In genomic region chr2:59449264-59449663, GRCh38 we compare ENCODE assay signal across 16 cellular contexts.
DNase-seq lines count a peak whose midpoint lies in the region; ATAC-seq, FAIRE-seq and TF ChIP-seq lines count a peak whose summit lies in the region.
"Had no signal": no experiment of that assay in that cellular context is flagged by ENCODE, and none has a peak within 500 bp of the region (broad histone marks: within the 10 kb centered on the region; RNA-seq: fewer than 3 reads in every experiment).

No MANE protein-coding gene starts in this region.

- H3K4me3 Mint-ChIP-seq in activated CD8-positive, alpha-beta T cell treated with anti-CD3 and anti-CD28 coated beads for 36 hours = no peak overlapping the region
- H3K4me3 Mint-ChIP-seq: naive thymus-derived CD8-positive, alpha-beta T cell; stimulated activated naive CD8-positive, alpha-beta T cell treated with anti-CD3 and anti-CD28 coated beads, Interleukin-15, Interleukin-2, amounts not matched to agents 100 ng/mL and 50 ng/mL, for 24 hours had no signal

- TF ChIP-seq CTCF in C4-2B (conservative IDR thresholded peaks at IDR 0.05) (peak; percentile 30), keratinocyte (optimal IDR thresholded peaks at IDR 0.05 in 1 of 3, IDR thresholded peaks at IDR 0.05 in 1 of 3, conservative IDR thresholded peaks at IDR 0.05 in 1 of 3; ENCODE audit: extremely low read depth in 1 of 3, insufficient read depth in 2 of 3, low read length in 3 of 3) (peak in 2 of 3 experiments; percentile 11 to 43)
- TF ChIP-seq CTCF in activated CD8-positive, alpha-beta T cell treated with anti-CD3 and anti-CD28 coated beads for 36 hours (IDR thresholded peaks at IDR 0.05) = no peak

- H3K9me3 ChIP-seq in keratinocyte (ENCODE audit: control insufficient read depth, low read depth, low read length) = no peaks in the 10 kb centered on the region
- H3K9me3 ChIP-seq: adrenal gland, HAP-1, right atrium auricular region had no signal

- in situ Hi-C loops in SK-MEL-5 (cut with HindIII; ENCODE audit: low pct_unique_long_range_greater_than_20kb, low sequenced_read_pairs) = no loop called here

- peaks cover 7% of the 10 kb centered on the region for H3K27me3 ChIP-seq in keratinocyte (ENCODE audit: control insufficient read depth, extremely low read depth, insufficient read depth, low read length)
- H3K27me3 ChIP-seq: adrenal gland, right atrium auricular region had no signal

- H3K27ac ChIP-seq in C4-2B (no peak overlapping the region), keratinocyte (ENCODE audit: control insufficient read depth, insufficient read depth, low read length) (no peak overlapping the region), caudate nucleus (ENCODE audit: low read depth, low read length) (no peak overlapping the region)
- H3K27ac ChIP-seq: adrenal gland, right atrium auricular region had no signal

- H3K27ac Mint-ChIP-seq in activated CD8-positive, alpha-beta T cell treated with anti-CD3 and anti-CD28 coated beads for 36 hours = no peak overlapping the region
- H3K27ac Mint-ChIP-seq: stimulated activated naive CD8-positive, alpha-beta T cell treated with anti-CD3 and anti-CD28 coated beads, Interleukin-15, Interleukin-2, amounts not matched to agents 100 ng/mL and 50 ng/mL, for 24 hours had no signal

- H3K4me3 ChIP-seq in keratinocyte (ENCODE audit: control insufficient read depth in 2 of 3, extremely low read depth in 1 of 3, insufficient read depth in 2 of 3, low read depth in 1 of 3, low read length in 3 of 3) = no peak overlapping the region
- H3K4me3 ChIP-seq: adrenal gland, HAP-1, right atrium auricular region had no signal

- CTCF ChIA-PET in activated CD8-positive, alpha-beta T cell treated with anti-CD3 and anti-CD28 coated beads for 36 hours (lab: Charles Lee) = interaction anchor here (0.9 kb wide), 1 partner anchor 18 kb away, joined by 3 read pairs; no protein-coding TSS in a partner anchor

- H3K79me2 ChIP-seq in keratinocyte (ENCODE audit: control insufficient read depth, insufficient read depth, low read length) = no peaks in the 10 kb centered on the region

- no peaks in the 10 kb centered on the region for H3K27me3 Mint-ChIP-seq in activated CD8-positive, alpha-beta T cell treated with anti-CD3 and anti-CD28 coated beads for 36 hours
- H3K27me3 Mint-ChIP-seq: stimulated activated naive CD8-positive, alpha-beta T cell treated with anti-CD3 and anti-CD28 coated beads, Interleukin-15, Interleukin-2, amounts not matched to agents 100 ng/mL and 50 ng/mL, for 24 hours had no signal

- intact Hi-C loops in activated CD8-positive, alpha-beta T cell treated with anti-CD3 and anti-CD28 coated beads for 36 hours (cut with micrococcal nuclease) = no loop called here

- H3K9ac ChIP-seq in keratinocyte (ENCODE audit: control insufficient read depth, extremely low read depth, insufficient read depth, low read length) = no peak overlapping the region

- no peaks in the 10 kb centered on the region for H3K36me3 ChIP-seq in keratinocyte (ENCODE audit: control insufficient read depth in 2 of 2, extremely low read depth in 1 of 2, insufficient read depth in 2 of 2, low read length in 2 of 2)
- H3K36me3 ChIP-seq: adrenal gland, HAP-1, right atrium auricular region had no signal

- FAIRE-seq in keratinocyte (lab: Jason Lieb, UNC) = no peak
- FAIRE-seq: colon had no signal

- dilution Hi-C loops in keratinocyte (cut with MboI; ENCODE audit: extremely low pct_ligation_motif_present, low sequenced_read_pairs) = no loop called here

- POLR2A ChIA-PET in activated CD8-positive, alpha-beta T cell treated with anti-CD3 and anti-CD28 coated beads for 36 hours (lab: Charles Lee) = no interaction called here

- peak; percentile 27 for DNase-seq in SK-MEL-5 (ENCODE audit: low read depth, low spot score)
- DNase-seq in keratinocyte (ENCODE audit: low read depth, low spot score) = no peak
- no peak for DNase-seq in NCI-H446 treated with DMSO at 0.1 percent for 48 hours (lab: John Stamatoyannopoulos, UW)
- no peak for DNase-seq in activated CD8-positive, alpha-beta T cell treated with anti-CD3 and anti-CD28 coated beads for 36 hours
- DNase-seq in HUDEP-2 (lab: John Stamatoyannopoulos, UW; ENCODE audit: unreplicated experiment in 76 of 76) = no peak
- no peak for DNase-seq in caudate nucleus (lab: John Stamatoyannopoulos, UW)
- DNase-seq: adrenal gland, NCI-H1092 treated with DMSO at 0.1 percent for 48 hours, SHP77 treated with DMSO at 0.1 percent for 48 hours had no signal

- H3K9me3 Mint-ChIP-seq in activated CD8-positive, alpha-beta T cell treated with anti-CD3 and anti-CD28 coated beads for 36 hours = no peaks in the 10 kb centered on the region
- H3K9me3 Mint-ChIP-seq: stimulated activated naive CD8-positive, alpha-beta T cell treated with anti-CD3 and anti-CD28 coated beads, Interleukin-15, Interleukin-2, amounts not matched to agents 100 ng/mL and 50 ng/mL, for 24 hours had no signal

- ATAC-seq in GM18868 (IDR thresholded peaks at IDR 0.05; ENCODE audit: unreplicated experiment) = peak; percentile 60
- no peak for ATAC-seq in activated CD8-positive, alpha-beta T cell treated with anti-CD3 and anti-CD28 coated beads for 36 hours
- ATAC-seq: naive thymus-derived CD8-positive, alpha-beta T cell had no signal

- no peaks in the 10 kb centered on the region for H3K9me1 ChIP-seq in keratinocyte (ENCODE audit: control insufficient read depth, extremely low read depth, insufficient read depth, low read length)

- H4K20me1 ChIP-seq in keratinocyte (ENCODE audit: control insufficient read depth, extremely low read depth, insufficient read depth, low read length) = no peaks in the 10 kb centered on the region

- H3K4me1 ChIP-seq in keratinocyte (ENCODE audit: control insufficient read depth, extremely low read depth, insufficient read depth, low read length) = no peaks in the 10 kb centered on the region
- H3K4me1 ChIP-seq: adrenal gland, HAP-1, right atrium auricular region had no signal

- H3K36me3 Mint-ChIP-seq in activated CD8-positive, alpha-beta T cell treated with anti-CD3 and anti-CD28 coated beads for 36 hours (ENCODE audit: low read depth) = no peaks in the 10 kb centered on the region
- H3K36me3 Mint-ChIP-seq: naive thymus-derived CD8-positive, alpha-beta T cell had no signal

- H3K4me2 ChIP-seq in keratinocyte (ENCODE audit: control insufficient read depth, extremely low read depth, insufficient read depth, low read depth, low read length) = no peak overlapping the region

- no peaks in the 10 kb centered on the region for H3K4me1 Mint-ChIP-seq in activated CD8-positive, alpha-beta T cell treated with anti-CD3 and anti-CD28 coated beads for 36 hours (ENCODE audit: low read depth)
- H3K4me1 Mint-ChIP-seq: naive thymus-derived CD8-positive, alpha-beta T cell had no signal

- no peak overlapping the region for H2AFZ ChIP-seq in keratinocyte (ENCODE audit: control insufficient read depth, low read length)
